Comparison of ENCODE assay signal across 8 cellular contexts in genomic region chr3:172595648-172596393, GRCh38.
DNase-seq lines count a peak whose midpoint lies in the region; ATAC-seq and TF ChIP-seq lines count a peak whose summit lies in the region.

No MANE protein-coding gene starts in this region.

- H3K9me3 Mint-ChIP-seq in progenitor cell of endocrine pancreas (ENCODE audit: low read depth): peaks cover 8% of the 10 kb centered on the region

- H3K36me3 ChIP-seq in gastroesophageal sphincter: no peaks in the 10 kb centered on the region

- DNase-seq in Ammon's horn (ENCODE audit: low spot score) (peak; percentile 53), NCI-H82 (lab: John Stamatoyannopoulos, UW) (peak; percentile 69), progenitor cell of endocrine pancreas (ENCODE audit: low spot score, unreplicated experiment) (no peak), hepatic stellate cell (ENCODE audit: low spot score) (no peak)
- DNase-seq in activated gamma-delta T cell treated with anti-CD3 and anti-CD28 coated beads, Interleukin-2, amount 50 U/mL, for 16 hours (ENCODE audit: low read depth): peak; percentile 25

- peaks cover 23% of the 10 kb centered on the region for H3K4me1 Mint-ChIP-seq in progenitor cell of endocrine pancreas (ENCODE audit: low read depth)

- peaks cover 5% of the 10 kb centered on the region for H3K27me3 Mint-ChIP-seq in progenitor cell of endocrine pancreas

- peak overlapping the region; percentile 25 for H3K4me3 Mint-ChIP-seq in progenitor cell of endocrine pancreas (ENCODE audit: low read depth)

- no peaks in the 10 kb centered on the region for H3K9me3 ChIP-seq in gastroesophageal sphincter

- TF ChIP-seq POLR2A in gastroesophageal sphincter (IDR thresholded peaks at IDR 0.05): no peak

- peak overlapping the region; percentile 59 to 77 (median 72) for H3K27ac ChIP-seq in gastroesophageal sphincter

- H3K27ac Mint-ChIP-seq in progenitor cell of endocrine pancreas: peak overlapping the region; percentile 78

- H3K4me1 ChIP-seq in gastroesophageal sphincter: peaks cover 4 to 40% (median 9%) of the 10 kb centered on the region in 3 donors

- peak overlapping the region; percentile 22 to 35 for H3K4me3 ChIP-seq in gastroesophageal sphincter

- no peaks in the 10 kb centered on the region for H3K27me3 ChIP-seq in gastroesophageal sphincter

- TF ChIP-seq CTCF in gastroesophageal sphincter (IDR thresholded peaks at IDR 0.05) (peak; percentile 55 to 84 (median 78)), progenitor cell of endocrine pancreas (IDR thresholded peaks at IDR 0.05; ENCODE audit: unreplicated experiment) (peak; percentile 71)

- H3K36me3 Mint-ChIP-seq in progenitor cell of endocrine pancreas (ENCODE audit: insufficient read depth): peaks cover 1% of the 10 kb centered on the region

- ATAC-seq in GM18511 (IDR thresholded peaks at IDR 0.05; ENCODE audit: unreplicated experiment) (peak; percentile 31), HG03095 (IDR thresholded peaks at IDR 0.05; ENCODE audit: unreplicated experiment) (peak; percentile 36), gastroesophageal sphincter (peak; percentile 72)

- no peak for TF ChIP-seq EP300 in gastroesophageal sphincter (IDR thresholded peaks at IDR 0.05)

- 9 to 21% methylated on average over 6 to 7 of the region's 7 CpGs for WGBS in gastroesophageal sphincter (ENCODE audit: low coverage in 1 of 2), 2 donors

Comparison
In these comparisons a context has a peak if more than half of its experiments do, and no peak if none do; other contexts are left out.
1. DNase-seq: peak in Ammon's horn (single experiment), NCI-H82 (single experiment) and activated gamma-delta T cell treated with anti-CD3 and anti-CD28 coated beads, Interleukin-2, amount 50 U/mL, for 16 hours (single experiment); none in progenitor cell of endocrine pancreas (single experiment) and hepatic stellate cell (single experiment).
2. Peak in every context shown above with its lines, with median percentiles within 50 percentile points of each other: ATAC-seq.